1 cellular context compared by ENCODE assay signal in the genomic region with DNA sequence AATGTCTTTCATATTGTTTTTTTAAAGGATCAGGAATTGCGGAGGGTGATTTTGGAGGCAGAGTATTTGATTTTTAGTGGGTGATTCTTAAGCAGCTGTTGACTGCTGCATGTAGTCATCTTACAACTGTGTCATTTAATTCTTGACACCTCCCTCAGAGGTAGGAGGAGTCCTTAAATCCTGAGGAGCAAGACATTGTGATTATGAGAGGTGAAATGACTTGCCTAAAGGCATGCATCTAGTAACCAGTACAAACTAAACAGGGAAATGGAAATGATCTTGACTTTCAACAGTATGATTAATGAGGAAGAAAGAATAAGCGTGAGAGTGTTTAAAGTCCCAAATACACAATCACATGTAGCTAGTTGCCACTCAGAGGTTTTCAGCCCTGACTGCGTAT.
TF ChIP-seq lines count a peak whose summit lies in the region.

No MANE protein-coding gene starts in this region.

TF ChIP-seq in GM23338, 12 proteins besides CTCF, POLR2A, EP300 and RAD21 (continued from another document):
- TF ChIP-seq, protein P1, sequence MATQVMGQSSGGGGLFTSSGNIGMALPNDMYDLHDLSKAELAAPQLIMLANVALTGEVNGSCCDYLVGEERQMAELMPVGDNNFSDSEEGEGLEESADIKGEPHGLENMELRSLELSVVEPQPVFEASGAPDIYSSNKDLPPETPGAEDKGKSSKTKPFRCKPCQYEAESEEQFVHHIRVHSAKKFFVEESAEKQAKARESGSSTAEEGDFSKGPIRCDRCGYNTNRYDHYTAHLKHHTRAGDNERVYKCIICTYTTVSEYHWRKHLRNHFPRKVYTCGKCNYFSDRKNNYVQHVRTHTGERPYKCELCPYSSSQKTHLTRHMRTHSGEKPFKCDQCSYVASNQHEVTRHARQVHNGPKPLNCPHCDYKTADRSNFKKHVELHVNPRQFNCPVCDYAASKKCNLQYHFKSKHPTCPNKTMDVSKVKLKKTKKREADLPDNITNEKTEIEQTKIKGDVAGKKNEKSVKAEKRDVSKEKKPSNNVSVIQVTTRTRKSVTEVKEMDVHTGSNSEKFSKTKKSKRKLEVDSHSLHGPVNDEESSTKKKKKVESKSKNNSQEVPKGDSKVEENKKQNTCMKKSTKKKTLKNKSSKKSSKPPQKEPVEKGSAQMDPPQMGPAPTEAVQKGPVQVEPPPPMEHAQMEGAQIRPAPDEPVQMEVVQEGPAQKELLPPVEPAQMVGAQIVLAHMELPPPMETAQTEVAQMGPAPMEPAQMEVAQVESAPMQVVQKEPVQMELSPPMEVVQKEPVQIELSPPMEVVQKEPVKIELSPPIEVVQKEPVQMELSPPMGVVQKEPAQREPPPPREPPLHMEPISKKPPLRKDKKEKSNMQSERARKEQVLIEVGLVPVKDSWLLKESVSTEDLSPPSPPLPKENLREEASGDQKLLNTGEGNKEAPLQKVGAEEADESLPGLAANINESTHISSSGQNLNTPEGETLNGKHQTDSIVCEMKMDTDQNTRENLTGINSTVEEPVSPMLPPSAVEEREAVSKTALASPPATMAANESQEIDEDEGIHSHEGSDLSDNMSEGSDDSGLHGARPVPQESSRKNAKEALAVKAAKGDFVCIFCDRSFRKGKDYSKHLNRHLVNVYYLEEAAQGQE (IDR thresholded peaks at IDR 0.05; ENCODE audit: unreplicated experiment), result no peak
- TF ChIP-seq ZNF331 (CRISPR knock-in tag; IDR thresholded peaks at IDR 0.05; ENCODE audit: low read depth) (no peak), NANOG (IDR thresholded peaks at IDR 0.05; ENCODE audit: borderline replicate concordance) (no peak), CREB1 (CRISPR knock-in tag; IDR thresholded peaks at IDR 0.05; ENCODE audit: low read depth) (no peak), STAT1 (IDR thresholded peaks at IDR 0.05; ENCODE audit: unreplicated experiment) (no peak), ZNF114 (CRISPR knock-in tag; IDR thresholded peaks at IDR 0.05) (no peak), EZH2phosphoT487 (IDR thresholded peaks at IDR 0.05; ENCODE audit: unreplicated experiment) (no peak), EZH2 (IDR thresholded peaks at IDR 0.05; ENCODE audit: low read depth, unreplicated experiment) (no peak), POLR2AphosphoS5 (IDR thresholded peaks at IDR 0.05; ENCODE audit: low read depth) (no peak)
- TF ChIP-seq, protein P2, sequence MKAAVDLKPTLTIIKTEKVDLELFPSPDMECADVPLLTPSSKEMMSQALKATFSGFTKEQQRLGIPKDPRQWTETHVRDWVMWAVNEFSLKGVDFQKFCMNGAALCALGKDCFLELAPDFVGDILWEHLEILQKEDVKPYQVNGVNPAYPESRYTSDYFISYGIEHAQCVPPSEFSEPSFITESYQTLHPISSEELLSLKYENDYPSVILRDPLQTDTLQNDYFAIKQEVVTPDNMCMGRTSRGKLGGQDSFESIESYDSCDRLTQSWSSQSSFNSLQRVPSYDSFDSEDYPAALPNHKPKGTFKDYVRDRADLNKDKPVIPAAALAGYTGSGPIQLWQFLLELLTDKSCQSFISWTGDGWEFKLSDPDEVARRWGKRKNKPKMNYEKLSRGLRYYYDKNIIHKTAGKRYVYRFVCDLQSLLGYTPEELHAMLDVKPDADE (IDR thresholded peaks at IDR 0.05), result no peak
- TF ChIP-seq, protein P3, sequence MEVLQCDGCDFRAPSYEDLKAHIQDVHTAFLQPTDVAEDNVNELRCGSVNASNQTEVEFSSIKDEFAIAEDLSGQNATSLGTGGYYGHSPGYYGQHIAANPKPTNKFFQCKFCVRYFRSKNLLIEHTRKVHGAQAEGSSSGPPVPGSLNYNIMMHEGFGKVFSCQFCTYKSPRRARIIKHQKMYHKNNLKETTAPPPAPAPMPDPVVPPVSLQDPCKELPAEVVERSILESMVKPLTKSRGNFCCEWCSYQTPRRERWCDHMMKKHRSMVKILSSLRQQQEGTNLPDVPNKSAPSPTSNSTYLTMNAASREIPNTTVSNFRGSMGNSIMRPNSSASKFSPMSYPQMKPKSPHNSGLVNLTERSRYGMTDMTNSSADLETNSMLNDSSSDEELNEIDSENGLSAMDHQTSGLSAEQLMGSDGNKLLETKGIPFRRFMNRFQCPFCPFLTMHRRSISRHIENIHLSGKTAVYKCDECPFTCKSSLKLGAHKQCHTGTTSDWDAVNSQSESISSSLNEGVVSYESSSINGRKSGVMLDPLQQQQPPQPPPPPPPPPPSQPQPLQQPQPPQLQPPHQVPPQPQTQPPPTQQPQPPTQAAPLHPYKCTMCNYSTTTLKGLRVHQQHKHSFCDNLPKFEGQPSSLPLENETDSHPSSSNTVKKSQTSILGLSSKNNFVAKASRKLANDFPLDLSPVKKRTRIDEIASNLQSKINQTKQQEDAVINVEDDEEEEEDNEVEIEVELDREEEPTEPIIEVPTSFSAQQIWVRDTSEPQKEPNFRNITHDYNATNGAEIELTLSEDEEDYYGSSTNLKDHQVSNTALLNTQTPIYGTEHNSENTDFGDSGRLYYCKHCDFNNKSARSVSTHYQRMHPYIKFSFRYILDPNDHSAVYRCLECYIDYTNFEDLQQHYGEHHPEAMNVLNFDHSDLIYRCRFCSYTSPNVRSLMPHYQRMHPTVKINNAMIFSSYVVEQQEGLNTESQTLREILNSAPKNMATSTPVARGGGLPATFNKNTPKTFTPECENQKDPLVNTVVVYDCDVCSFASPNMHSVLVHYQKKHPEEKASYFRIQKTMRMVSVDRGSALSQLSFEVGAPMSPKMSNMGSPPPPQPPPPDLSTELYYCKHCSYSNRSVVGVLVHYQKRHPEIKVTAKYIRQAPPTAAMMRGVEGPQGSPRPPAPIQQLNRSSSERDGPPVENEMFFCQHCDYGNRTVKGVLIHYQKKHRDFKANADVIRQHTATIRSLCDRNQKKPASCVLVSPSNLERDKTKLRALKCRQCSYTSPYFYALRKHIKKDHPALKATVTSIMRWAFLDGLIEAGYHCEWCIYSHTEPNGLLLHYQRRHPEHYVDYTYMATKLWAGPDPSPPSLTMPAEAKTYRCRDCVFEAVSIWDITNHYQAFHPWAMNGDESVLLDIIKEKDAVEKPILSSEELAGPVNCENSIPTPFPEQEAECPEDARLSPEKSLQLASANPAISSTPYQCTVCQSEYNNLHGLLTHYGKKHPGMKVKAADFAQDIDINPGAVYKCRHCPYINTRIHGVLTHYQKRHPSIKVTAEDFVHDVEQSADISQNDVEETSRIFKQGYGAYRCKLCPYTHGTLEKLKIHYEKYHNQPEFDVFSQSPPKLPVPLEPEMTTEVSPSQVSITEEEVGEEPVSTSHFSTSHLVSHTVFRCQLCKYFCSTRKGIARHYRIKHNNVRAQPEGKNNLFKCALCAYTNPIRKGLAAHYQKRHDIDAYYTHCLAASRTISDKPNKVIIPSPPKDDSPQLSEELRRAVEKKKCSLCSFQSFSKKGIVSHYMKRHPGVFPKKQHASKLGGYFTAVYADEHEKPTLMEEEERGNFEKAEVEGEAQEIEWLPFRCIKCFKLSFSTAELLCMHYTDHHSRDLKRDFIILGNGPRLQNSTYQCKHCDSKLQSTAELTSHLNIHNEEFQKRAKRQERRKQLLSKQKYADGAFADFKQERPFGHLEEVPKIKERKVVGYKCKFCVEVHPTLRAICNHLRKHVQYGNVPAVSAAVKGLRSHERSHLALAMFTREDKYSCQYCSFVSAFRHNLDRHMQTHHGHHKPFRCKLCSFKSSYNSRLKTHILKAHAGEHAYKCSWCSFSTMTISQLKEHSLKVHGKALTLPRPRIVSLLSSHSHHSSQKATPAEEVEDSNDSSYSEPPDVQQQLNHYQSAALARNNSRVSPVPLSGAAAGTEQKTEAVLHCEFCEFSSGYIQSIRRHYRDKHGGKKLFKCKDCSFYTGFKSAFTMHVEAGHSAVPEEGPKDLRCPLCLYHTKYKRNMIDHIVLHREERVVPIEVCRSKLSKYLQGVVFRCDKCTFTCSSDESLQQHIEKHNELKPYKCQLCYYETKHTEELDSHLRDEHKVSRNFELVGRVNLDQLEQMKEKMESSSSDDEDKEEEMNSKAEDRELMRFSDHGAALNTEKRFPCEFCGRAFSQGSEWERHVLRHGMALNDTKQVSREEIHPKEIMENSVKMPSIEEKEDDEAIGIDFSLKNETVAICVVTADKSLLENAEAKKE (CRISPR knock-in tag; IDR thresholded peaks at IDR 0.05), result no peak
